12 cellular contexts compared by ENCODE assay signal in the genomic region with DNA sequence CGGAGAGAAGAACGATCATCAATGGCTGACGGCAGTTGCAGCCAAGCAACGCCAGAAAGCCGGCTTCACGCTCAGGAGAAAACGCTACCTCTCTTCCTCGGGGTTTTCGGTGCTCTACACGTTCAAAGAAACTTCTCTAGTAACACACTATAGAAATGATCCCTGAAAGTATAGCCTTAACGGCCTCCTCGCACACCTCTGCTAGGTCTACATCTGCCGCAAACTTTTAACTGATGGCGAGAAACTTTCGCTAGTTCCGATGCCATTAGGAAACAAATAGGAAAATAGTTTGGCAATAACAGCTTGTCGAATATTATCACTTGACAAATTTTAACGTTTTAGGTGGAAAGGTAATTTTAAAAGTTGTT. TPM values are rescaled to one million over a fixed set of nuclear protein-coding genes. Genes with fewer than 3 reads are reported as not detected.
DNase-seq lines count a peak whose midpoint lies in the region; ATAC-seq, FAIRE-seq and TF ChIP-seq lines count a peak whose summit lies in the region.
"Not testable (repeated sequence)": the region's sequence is repeated elsewhere in the genome, so short reads cannot be mapped to it uniquely, and the experiment has no call there.
"Had no signal": no experiment of that assay in that cellular context is flagged by ENCODE, and none has a peak within 500 bp of the region (broad histone marks: within the 10 kb centered on the region; RNA-seq: fewer than 3 reads in every experiment).

No MANE protein-coding gene starts in this region.

- H3K27me3 ChIP-seq in endocrine pancreas (ENCODE audit: control insufficient read depth, insufficient read depth, low read length): not testable (repeated sequence)

- H3K4me2 ChIP-seq in A549: not testable (repeated sequence)

- peak overlapping the region; percentile 26 for H3K9ac ChIP-seq in endocrine pancreas (ENCODE audit: control insufficient read depth, insufficient read depth, low read length)

- H3K27ac Mint-ChIP-seq in T-helper 17 cell: peak overlapping the region; percentile 70
- H3K27ac Mint-ChIP-seq in activated naive CD8-positive, alpha-beta T cell treated with anti-CD3 and anti-CD28 coated beads, Interleukin-2, amount 50 U/mL, for 24 hours: not testable (repeated sequence)

- POLR2A ChIA-PET in A549 (lab: Yijun Ruan, JAX): not testable (repeated sequence)

- not testable (repeated sequence) for H3K4me1 ChIP-seq in A549; endocrine pancreas (ENCODE audit: control insufficient read depth, insufficient read depth, low read length)

- H3K36me3 ChIP-seq in endocrine pancreas (ENCODE audit: control insufficient read depth, insufficient read depth, low read length): not testable (repeated sequence)

- no CpG with 5 or more reads among the region's 18 CpGs for WGBS in A549 (ENCODE audit: missing lambda C conversion rate)

- H3K9me3 Mint-ChIP-seq in activated naive CD8-positive, alpha-beta T cell treated with anti-CD3 and anti-CD28 coated beads, Interleukin-2, amount 50 U/mL, for 24 hours: not testable (repeated sequence)

- TF ChIP-seq EP300 in A549 (IDR thresholded peaks at IDR 0.05): not testable (repeated sequence)

- H3K4me3 Mint-ChIP-seq in T-helper 17 cell: peak overlapping the region; percentile 77
- peak overlapping the region; percentile 49 for H3K4me3 Mint-ChIP-seq in activated naive CD8-positive, alpha-beta T cell treated with anti-CD3 and anti-CD28 coated beads, Interleukin-2, amount 50 U/mL, for 24 hours

- not testable (repeated sequence) for H3K4me1 Mint-ChIP-seq in T-helper 17 cell; activated naive CD8-positive, alpha-beta T cell treated with anti-CD3 and anti-CD28 coated beads, Interleukin-2, amount 50 U/mL, for 24 hours

- not testable (repeated sequence) for H3K27me3 Mint-ChIP-seq in T-helper 17 cell; activated naive CD8-positive, alpha-beta T cell treated with anti-CD3 and anti-CD28 coated beads, Interleukin-2, amount 50 U/mL, for 24 hours

- DNase-seq in A549 (ENCODE audit: low read depth in 1 of 2, low spot score in 1 of 2): peak in 1 of 2 experiments; percentile 20
- peak; percentile 9 for DNase-seq in EH (ENCODE audit: low read depth)
- peak; percentile 11 for DNase-seq in LHCN-M2 (ENCODE audit: low read depth)
- DNase-seq in T-helper 17 cell; activated naive CD8-positive, alpha-beta T cell treated with anti-CD3 and anti-CD28 coated beads, Interleukin-2, amount 50 U/mL, for 24 hours: not testable (repeated sequence)
- DNase-seq in left kidney (ENCODE audit: low read depth, low spot score): peak; percentile 35
- peak; percentile 30 for DNase-seq in pons (ENCODE audit: low spot score)

- not testable (repeated sequence) for FAIRE-seq in A549 (lab: Jason Lieb, UNC)

- H3K27ac ChIP-seq in A549: not testable (repeated sequence)

- H3K4me3 ChIP-seq in A549; endocrine pancreas (ENCODE audit: control insufficient read depth, insufficient read depth, low read length): not testable (repeated sequence)

- H3K36me3 Mint-ChIP-seq in T-helper 17 cell (ENCODE audit: low read depth); activated naive CD8-positive, alpha-beta T cell treated with anti-CD3 and anti-CD28 coated beads, Interleukin-2, amount 50 U/mL, for 24 hours (ENCODE audit: low read depth): not testable (repeated sequence)

- TF ChIP-seq RAD21 in A549 (conservative IDR thresholded peaks at IDR 0.05 in 1 of 2, IDR thresholded peaks at IDR 0.05 in 1 of 2): not testable (repeated sequence)

- ATAC-seq in A549; T-helper 17 cell; activated naive CD8-positive, alpha-beta T cell treated with anti-CD3 and anti-CD28 coated beads, Interleukin-2, amount 50 U/mL, for 24 hours: not testable (repeated sequence)

- H3K9me3 ChIP-seq in A549; T-helper 17 cell (ENCODE audit: control insufficient read depth, low read length, poor library complexity, severe bottlenecking); endocrine pancreas (ENCODE audit: control insufficient read depth, low read length): not testable (repeated sequence)

- CTCF ChIA-PET in A549 (lab: Yijun Ruan, JAX): not testable (repeated sequence)

- not testable (repeated sequence) for TF ChIP-seq POLR2A in A549 (IDR thresholded peaks at IDR 0.05; ENCODE audit: low read length)

- TF ChIP-seq CTCF in A549 (IDR thresholded peaks at IDR 0.05): not testable (repeated sequence)

TF ChIP-seq in A549, 52 proteins besides CTCF, POLR2A, EP300 and RAD21:
- TF ChIP-seq JUN (IDR thresholded peaks at IDR 0.05): peak in 1 of 2 experiments; percentile 20; a peak in 1 of 5 replicates
- TF ChIP-seq, protein P1, sequence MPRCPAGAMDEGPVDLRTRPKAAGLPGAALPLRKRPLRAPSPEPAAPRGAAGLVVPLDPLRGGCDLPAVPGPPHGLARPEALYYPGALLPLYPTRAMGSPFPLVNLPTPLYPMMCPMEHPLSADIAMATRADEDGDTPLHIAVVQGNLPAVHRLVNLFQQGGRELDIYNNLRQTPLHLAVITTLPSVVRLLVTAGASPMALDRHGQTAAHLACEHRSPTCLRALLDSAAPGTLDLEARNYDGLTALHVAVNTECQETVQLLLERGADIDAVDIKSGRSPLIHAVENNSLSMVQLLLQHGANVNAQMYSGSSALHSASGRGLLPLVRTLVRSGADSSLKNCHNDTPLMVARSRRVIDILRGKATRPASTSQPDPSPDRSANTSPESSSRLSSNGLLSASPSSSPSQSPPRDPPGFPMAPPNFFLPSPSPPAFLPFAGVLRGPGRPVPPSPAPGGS (IDR thresholded peaks at IDR 0.05): 0 out of 3 replicates have a peak, but pooled peaks have one; percentile 16
TF ChIP-seq in A549: peak in this region for 2; not testable (repeated sequence) for 50.

RNA-seq across cellular contexts. Expression of a gene that starts 14.9 kb away (rescaled TPM):
- 0.08 and 0.09 TPM in 2 replicates for polyA plus RNA-seq in A549 (2011; rRNA removed)
- 0.08 TPM in 1 of 2 replicates, not detected in the other for polyA plus RNA-seq in A549 (2012; cell fraction: cytosol; rRNA removed)
- polyA plus RNA-seq in A549 (2012; cell fraction: nucleus; rRNA removed): 0.43 and 0.61 TPM in 2 replicates
- polyA plus RNA-seq in A549 (2017; fragmentation: RNase III; extraction: RNeasy Plus Mini Kit Qiagen cat#74134 plus additional on column Dnase treatment): 0.16 to 0.36 TPM (median 0.25 TPM) in 3 replicates
- 0.74 and 1.2 TPM in 2 replicates for polyA minus RNA-seq in A549 (2011; rRNA and poly(A)+ RNA removed)
- total RNA-seq in LHCN-M2 (2014; rRNA removed): not detected in 2 replicates
- not detected for polyA plus RNA-seq in LHCN-M2 (2012)
- total RNA-seq in T-helper 17 cell: 10 to 100 TPM; 17.5 to 21.0 TPM
- total RNA-seq: A172, hepatocyte, M059J, occipital lobe had no signal
- polyA plus RNA-seq: hepatocyte had no signal

Comparison
In these comparisons a context has a peak if more than half of its experiments do, and no peak if none do; other contexts are left out.
1. RNA of a gene that starts 14.9 kb away (total RNA-seq): 17.5 to 21.0 TPM in T-helper 17 cell; not detected in LHCN-M2; every median in the first group is over 10 times any median in the second.